Comparison of ENCODE assay signal across 8 cellular contexts in the genomic region with DNA sequence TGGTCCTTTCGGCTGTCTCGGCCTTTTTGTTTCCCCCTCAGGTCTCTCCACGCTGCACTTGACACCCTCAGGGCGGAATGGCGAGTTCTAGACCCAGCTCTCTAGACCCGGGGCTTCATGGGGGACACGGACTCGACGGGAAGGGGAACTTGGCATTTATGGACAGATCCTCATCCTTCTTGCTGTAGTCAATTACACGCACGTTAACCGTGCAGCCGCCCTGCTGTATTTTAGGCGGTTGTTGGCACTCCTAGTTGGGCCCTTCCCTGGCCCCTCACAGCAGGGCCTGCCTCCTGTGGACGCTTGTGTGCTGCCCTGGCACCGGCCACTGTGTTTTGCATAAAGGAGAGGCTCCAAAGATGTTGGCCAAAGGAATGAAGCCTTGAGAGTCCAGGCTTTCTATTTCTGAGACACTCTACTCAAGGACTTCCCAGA. TPM values are rescaled to one million over a fixed set of nuclear protein-coding genes. Genes with fewer than 3 reads are reported as not detected.
DNase-seq lines count a peak whose midpoint lies in the region; ATAC-seq and TF ChIP-seq lines count a peak whose summit lies in the region.

No MANE protein-coding gene starts in this region.

- peaks cover 26% of the 10 kb centered on the region for H3K36me3 Mint-ChIP-seq in Caco-2 (ENCODE audit: insufficient read depth, unreplicated experiment)

- no peak for ATAC-seq in HG02852 (IDR thresholded peaks at IDR 0.05; ENCODE audit: unreplicated experiment)

- H3K27me3 Mint-ChIP-seq in Caco-2 (ENCODE audit: insufficient read depth, unreplicated experiment): no peaks in the 10 kb centered on the region

- H3K9me3 ChIP-seq in Caco-2: no peaks in the 10 kb centered on the region
- H3K9me3 ChIP-seq in muscle layer of duodenum (ENCODE audit: control insufficient read depth in 1 of 2, low read length in 2 of 2): no peaks in the 10 kb centered on the region

- CTCF ChIA-PET in Caco-2 (lab: Charles Lee): no interaction called here

- DNase-seq in Caco-2 (peak in 1 of 2 experiments; percentile 34), HCEC 1CT (peak; percentile 10), UCSD-AML1 (lab: John Stamatoyannopoulos, UW; ENCODE audit: unreplicated experiment) (peak; percentile 19), erythroblast (lab: John Stamatoyannopoulos, UW) (peak; percentile 61), mesenteric fat pad (ENCODE audit: low spot score) (no peak)
- no peak for DNase-seq in stimulated activated CD4-positive, alpha-beta T cell treated with anti-CD3 and anti-CD28 coated beads, Interleukin-1b, Interleukin-23, amount 100 ng/mL, for 48 hours

- no peak for TF ChIP-seq POLR2A in erythroblast (IDR thresholded peaks at IDR 0.05; ENCODE audit: low read length)

- BruUV-seq in Caco-2 (replicated peaks; lab: Mats Ljungman, UMichigan): no TSS peak

- H3K27me3 ChIP-seq in Caco-2 (replicated peaks; ENCODE audit: control insufficient read depth, insufficient read depth, low read length) (no peaks in the 10 kb centered on the region), muscle layer of duodenum (ENCODE audit: low read depth, low read length) (no peaks in the 10 kb centered on the region)

- H3K27ac ChIP-seq in muscle layer of duodenum (ENCODE audit: low read length): peak overlapping the region; percentile 27

- peak overlapping the region; percentile 95 for H3K4me3 Mint-ChIP-seq in Caco-2 (ENCODE audit: unreplicated experiment)

- H3K4me1 ChIP-seq in Caco-2: 0 out of 2 replicates have a peak, but pooled peaks cover 8% of the 10 kb centered on the region
- H3K4me1 ChIP-seq in muscle layer of duodenum (ENCODE audit: control insufficient read depth in 1 of 2, insufficient read depth in 2 of 2, low read length in 2 of 2): no peaks in the 10 kb centered on the region

- TF ChIP-seq CTCF in Caco-2 (IDR thresholded peaks at IDR 0.05; ENCODE audit: insufficient read depth in 1 of 2, low read depth in 1 of 2, low read length in 1 of 2, severe bottlenecking in 1 of 2, unreplicated experiment in 1 of 2): no peak

- no peaks in the 10 kb centered on the region for H3K4me1 Mint-ChIP-seq in Caco-2 (ENCODE audit: low read depth, unreplicated experiment)

- POLR2A ChIA-PET in Caco-2 (lab: Charles Lee): no interaction called here

- H3K27ac Mint-ChIP-seq in Caco-2 (ENCODE audit: unreplicated experiment): no peak overlapping the region

- no peaks in the 10 kb centered on the region for H3K9me3 Mint-ChIP-seq in Caco-2 (ENCODE audit: unreplicated experiment)

- intact Hi-C loops in Caco-2 (cut with micrococcal nuclease; ENCODE audit: unreplicated experiment): loop anchor here (5.0 kb wide), 1 partner anchor 49 kb away; no protein-coding TSS in a partner anchor

- H3K4me3 ChIP-seq in Caco-2 (ENCODE audit: low read depth, low read length) (peak overlapping the region; percentile 90), muscle layer of duodenum (ENCODE audit: low read depth in 1 of 2, low read length in 2 of 2) (peak overlapping the region; percentile 89 to 92)

- H3K36me3 ChIP-seq in Caco-2 (ENCODE audit: control insufficient read depth, insufficient read depth, low read length) (no peaks in the 10 kb centered on the region), muscle layer of duodenum (ENCODE audit: control insufficient read depth in 1 of 2, insufficient read depth in 2 of 2, low read length in 2 of 2) (peaks cover 0 to 8% of the 10 kb centered on the region in 2 donors)

RNA-seq across cellular contexts. Expression of a gene that starts 0.6 kb away (rescaled TPM):
- total RNA-seq in Caco-2 (2022): 28.0 and 32.3 TPM in 2 replicates
- 29.1 TPM for total RNA-seq in mesenteric fat pad

Comparison
In these comparisons a context has a peak if more than half of its experiments do, and no peak if none do; other contexts are left out.
1. DNase-seq: peak in HCEC 1CT (single experiment), UCSD-AML1 (single experiment) and erythroblast (2 of 2); none in mesenteric fat pad (single experiment) and stimulated activated CD4-positive, alpha-beta T cell treated with anti-CD3 and anti-CD28 coated beads, Interleukin-1b, Interleukin-23, amount 100 ng/mL, for 48 hours (single experiment).